13 cellular contexts compared by ENCODE assay signal in the genomic region with DNA sequence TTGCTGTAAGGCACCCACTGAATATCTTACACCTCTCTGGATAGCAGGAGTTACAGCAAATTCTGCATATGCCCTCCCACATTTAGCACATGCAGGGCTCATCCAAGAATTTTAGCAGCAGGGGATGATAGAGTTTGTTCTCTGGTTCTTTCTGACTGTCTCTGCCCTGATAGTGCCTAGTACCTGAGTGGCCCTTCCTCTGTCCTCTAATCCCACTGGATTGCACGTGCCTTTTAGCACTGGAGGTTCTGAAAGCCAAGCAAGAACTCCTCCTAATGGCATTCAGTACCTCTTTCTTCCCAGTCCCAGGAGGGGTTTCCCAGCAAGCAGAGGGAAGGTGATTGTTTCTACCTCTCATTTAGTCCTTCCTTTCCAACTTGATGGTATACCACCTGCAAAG.
DNase-seq lines count a peak whose midpoint lies in the region; ATAC-seq and TF ChIP-seq lines count a peak whose summit lies in the region.
"Had no signal": no experiment of that assay in that cellular context is flagged by ENCODE, and none has a peak within 500 bp of the region (broad histone marks: within the 10 kb centered on the region; RNA-seq: fewer than 3 reads in every experiment).

No MANE protein-coding gene starts in this region.

- H3K36me3 Mint-ChIP-seq in neural crest cell (ENCODE audit: low read depth) = no peaks in the 10 kb centered on the region

- H3K27me3 ChIP-seq in cardiac muscle cell = no peaks in the 10 kb centered on the region
- H3K27me3 ChIP-seq in heart left ventricle = no peaks in the 10 kb centered on the region
- H3K27me3 ChIP-seq in esophagus muscularis mucosa = no peaks in the 10 kb centered on the region
- H3K27me3 ChIP-seq in uterus = no peaks in the 10 kb centered on the region

- WGBS in heart left ventricle, 4 donors = 0 to 46% (median 33%) methylated on average over 1 of the region's 1 CpG
- 29% methylated on average over 1 of the region's 1 CpG for WGBS in esophagus muscularis mucosa

- H3K4me3 ChIP-seq in cardiac muscle cell = no peak overlapping the region
- H3K4me3 ChIP-seq in heart left ventricle = no peak overlapping the region
- no peak overlapping the region for H3K4me3 ChIP-seq in esophagus muscularis mucosa
- no peak overlapping the region for H3K4me3 ChIP-seq in uterus

- no peaks in the 10 kb centered on the region for H3K9me3 ChIP-seq in cardiac muscle cell (ENCODE audit: low read depth)
- H3K9me3 ChIP-seq in heart left ventricle = no peaks in the 10 kb centered on the region
- no peaks in the 10 kb centered on the region for H3K9me3 ChIP-seq in esophagus muscularis mucosa
- no peaks in the 10 kb centered on the region for H3K9me3 ChIP-seq in uterus

- no peak overlapping the region for H3K4me3 Mint-ChIP-seq in neural crest cell

- DNase-seq in cardiac muscle cell (ENCODE audit: low read depth in 1 of 2, low spot score in 1 of 2) (no peak), heart left ventricle (no peak), esophagus muscularis mucosa (ENCODE audit: extremely low spot score) (no peak), neural crest cell (ENCODE audit: low read depth, low spot score) (no peak), uterus (no peak), substantia nigra (lab: John Stamatoyannopoulos, UW) (no peak), NCI-H1930 (lab: John Stamatoyannopoulos, UW) (no peak)
- DNase-seq: COR-L47, KG1, NCI-H748 treated with DMSO at 0.1 percent for 48 hours, PC-3 had no signal

- H3K27ac Mint-ChIP-seq in neural crest cell (ENCODE audit: unreplicated experiment) = peak overlapping the region; percentile 73

- H3K4me1 ChIP-seq in cardiac muscle cell (ENCODE audit: low read depth) = peaks cover 54% of the 10 kb centered on the region
- H3K4me1 ChIP-seq in heart left ventricle = peaks cover 0 to 66% (median 20%) of the 10 kb centered on the region in 12 donors
- peaks cover 18 to 66% (median 62%) of the 10 kb centered on the region in 4 donors for H3K4me1 ChIP-seq in esophagus muscularis mucosa
- H3K4me1 ChIP-seq in uterus = peaks cover 5 to 11% of the 10 kb centered on the region in 2 donors

- no peak for TF ChIP-seq POLR2A in heart left ventricle (IDR thresholded peaks at IDR 0.05)
- no peak for TF ChIP-seq POLR2A in esophagus muscularis mucosa (IDR thresholded peaks at IDR 0.05; ENCODE audit: low read depth)
- TF ChIP-seq POLR2A in uterus (IDR thresholded peaks at IDR 0.05) = no peak

- no peaks in the 10 kb centered on the region for H3K9me3 Mint-ChIP-seq in neural crest cell

- TF ChIP-seq EP300 in esophagus muscularis mucosa (IDR thresholded peaks at IDR 0.05) = no peak

- no peaks in the 10 kb centered on the region for H3K27me3 Mint-ChIP-seq in neural crest cell (ENCODE audit: low read depth)

- intact Hi-C loops in heart left ventricle (cut with DNase I) = loop anchor here in 1 of 10 donors (5.0 kb wide), 1 partner anchor 411 kb away; no protein-coding TSS in a partner anchor
- intact Hi-C loops in esophagus muscularis mucosa (cut with DNase I) = loop anchor here (5.0 kb wide), 1 partner anchor 396 kb away; no protein-coding TSS in a partner anchor
- intact Hi-C loops in uterus (cut with DNase I; ENCODE audit: low total_unique reads) = no loop called here

- H3K4me1 Mint-ChIP-seq in neural crest cell = peaks cover 65% of the 10 kb centered on the region

- H3K27ac ChIP-seq in cardiac muscle cell = peak overlapping the region; percentile 19
- H3K27ac ChIP-seq in heart left ventricle = peak overlapping the region in 4 of 12 donors; percentile 11 to 94 (median 67)
- H3K27ac ChIP-seq in esophagus muscularis mucosa (replicated peaks in 1 of 4) = peak overlapping the region in 3 of 4 donors; percentile 76 to 81 (median 79)
- H3K27ac ChIP-seq in uterus = peak overlapping the region; percentile 54 to 84
- no peak overlapping the region for H3K27ac ChIP-seq in substantia nigra (ENCODE audit: low read depth, low read length, poor library complexity, severe bottlenecking)
- H3K27ac ChIP-seq: C4-2B had no signal

- H3K36me3 ChIP-seq in cardiac muscle cell (no peaks in the 10 kb centered on the region), heart left ventricle (no peaks in the 10 kb centered on the region), esophagus muscularis mucosa (no peaks in the 10 kb centered on the region), uterus (no peaks in the 10 kb centered on the region)

- TF ChIP-seq CTCF in cardiac muscle cell (IDR thresholded peaks at IDR 0.05; ENCODE audit: low read depth, low read length) = no peak
- TF ChIP-seq CTCF in heart left ventricle (IDR thresholded peaks at IDR 0.05) = no peak
- no peak for TF ChIP-seq CTCF in esophagus muscularis mucosa (IDR thresholded peaks at IDR 0.05)
- TF ChIP-seq CTCF in neural crest cell (conservative IDR thresholded peaks at IDR 0.05) = no peak
- TF ChIP-seq CTCF in uterus (IDR thresholded peaks at IDR 0.05) = no peak

- ATAC-seq in heart left ventricle (no peak), HG03571 (IDR thresholded peaks at IDR 0.05; ENCODE audit: unreplicated experiment) (no peak)
- ATAC-seq: PC-3 had no signal
